ENCODE assay signal across 11 cellular contexts in genomic region chr2:105102963-105103421, GRCh38.
DNase-seq lines count a peak whose midpoint lies in the region; TF ChIP-seq lines count a peak whose summit lies in the region.
"Had no signal": no experiment of that assay in that cellular context is flagged by ENCODE, and none has a peak within 500 bp of the region (broad histone marks: within the 10 kb centered on the region; RNA-seq: fewer than 3 reads in every experiment).

No MANE protein-coding gene starts in this region.

- H3K4me1 Mint-ChIP-seq in progenitor cell of endocrine pancreas (ENCODE audit: low read depth), result peaks cover 4% of the 10 kb centered on the region

- no peak overlapping the region for H3K4me3 ChIP-seq in epithelial cell of esophagus (ENCODE audit: low read length)
- no peak overlapping the region for H3K4me3 ChIP-seq in esophagus muscularis mucosa
- H3K4me3 ChIP-seq: left lung had no signal

- H3K4me1 ChIP-seq in esophagus muscularis mucosa, result no peaks in the 10 kb centered on the region
- H3K4me1 ChIP-seq: left lung had no signal

- TF ChIP-seq EP300 in esophagus muscularis mucosa (IDR thresholded peaks at IDR 0.05), result no peak

- H3K9me3 ChIP-seq in esophagus muscularis mucosa, result no peaks in the 10 kb centered on the region
- H3K9me3 ChIP-seq: left lung had no signal

- peak; percentile 6 for DNase-seq in NCI-H748 (lab: John Stamatoyannopoulos, UW; ENCODE audit: unreplicated experiment)
- no peak for DNase-seq in NCI-H748 treated with DMSO at 0.1 percent for 48 hours (lab: John Stamatoyannopoulos, UW)
- peak; percentile 94 for DNase-seq in NCI-H226
- peak; percentile 77 for DNase-seq in epithelial cell of esophagus (ENCODE audit: low read depth)
- DNase-seq in progenitor cell of endocrine pancreas (ENCODE audit: low spot score, unreplicated experiment), result no peak
- no peak for DNase-seq in esophagus muscularis mucosa (ENCODE audit: extremely low spot score)
- DNase-seq in GM10266 (ENCODE audit: extremely low spot score), result no peak
- DNase-seq in anterior cingulate cortex (lab: John Stamatoyannopoulos, UW), result no peak
- DNase-seq: left lung; NCI-H1436; stimulated activated CD4-positive, alpha-beta T cell treated with anti-CD3 and anti-CD28 coated beads, Interleukin-2, amount 100 ng/mL, for 48 hours had no signal

- H3K27ac Mint-ChIP-seq in progenitor cell of endocrine pancreas, result peak overlapping the region; percentile 71

- TF ChIP-seq POLR2A in esophagus muscularis mucosa (IDR thresholded peaks at IDR 0.05; ENCODE audit: low read depth), result no peak

- H3K36me3 ChIP-seq in esophagus muscularis mucosa, result peaks cover 21 to 41% (median 31%) of the 10 kb centered on the region in 4 donors

- H3K36me3 Mint-ChIP-seq in progenitor cell of endocrine pancreas (ENCODE audit: insufficient read depth), result peaks cover 18% of the 10 kb centered on the region

- intact Hi-C loops in esophagus muscularis mucosa (cut with DNase I), result no loop called here

- H3K27me3 ChIP-seq in esophagus muscularis mucosa, result no peaks in the 10 kb centered on the region
- H3K27me3 ChIP-seq: left lung had no signal

- no peaks in the 10 kb centered on the region for H3K27me3 Mint-ChIP-seq in progenitor cell of endocrine pancreas

- 53% methylated on average over 13 of the region's 13 CpGs for WGBS in esophagus muscularis mucosa

- H3K9me3 Mint-ChIP-seq in progenitor cell of endocrine pancreas (ENCODE audit: low read depth), result no peaks in the 10 kb centered on the region

- H3K27ac ChIP-seq in esophagus muscularis mucosa (replicated peaks in 1 of 4), result no peak overlapping the region
- H3K27ac ChIP-seq: left lung had no signal

- no peak overlapping the region for H3K4me3 Mint-ChIP-seq in progenitor cell of endocrine pancreas (ENCODE audit: low read depth)

- TF ChIP-seq CTCF in epithelial cell of esophagus (IDR thresholded peaks at IDR 0.05; ENCODE audit: insufficient read depth, low read depth, low read length, missing control alignments) (no peak), progenitor cell of endocrine pancreas (IDR thresholded peaks at IDR 0.05; ENCODE audit: unreplicated experiment) (no peak), esophagus muscularis mucosa (IDR thresholded peaks at IDR 0.05) (no peak), GM10266 (IDR thresholded peaks at IDR 0.05; ENCODE audit: control insufficient read depth, insufficient read depth, low read depth, missing control alignments) (no peak)

Comparison
In these comparisons a context has a peak if more than half of its experiments do, and no peak if none do; other contexts are left out.
1. DNase-seq: peak in NCI-H748 (single experiment), NCI-H226 (single experiment) and epithelial cell of esophagus (single experiment); none in NCI-H748 treated with DMSO at 0.1 percent for 48 hours (single experiment), progenitor cell of endocrine pancreas (single experiment), esophagus muscularis mucosa (single experiment), GM10266 (single experiment) and anterior cingulate cortex (0 of 58).